21 cellular contexts compared by ENCODE assay signal in genomic region chr16:88377961-88378360, GRCh38. TPM values are rescaled to one million over a fixed set of nuclear protein-coding genes. Genes with fewer than 3 reads are reported as not detected.
"Had no signal": no experiment of that assay in that cellular context is flagged by ENCODE, and none has a peak within 500 bp of the region (broad histone marks: within the 10 kb centered on the region; RNA-seq: fewer than 3 reads in every experiment).

No MANE protein-coding gene starts in this region.

- H3K79me2 ChIP-seq: hepatocyte had no signal

- H3K27ac ChIP-seq: hepatocyte, prostate gland, thyroid gland, uterus, VCaP had no signal

- H3K9me3 ChIP-seq: gastroesophageal sphincter, prostate gland, thyroid gland, uterus had no signal

- H3K4me2 ChIP-seq: hepatocyte had no signal

- H3K4me3 ChIP-seq: dorsolateral prefrontal cortex, gastroesophageal sphincter, hepatocyte, lung, prostate gland, thyroid gland, uterus had no signal

- H3K27ac Mint-ChIP-seq: activated naive CD4-positive, alpha-beta T cell treated with anti-CD3 and anti-CD28 coated beads for 36 hours; activated naive CD8-positive, alpha-beta T cell treated with anti-CD3 and anti-CD28 coated beads, Interleukin-2, amount 50 U/mL, for 24 hours; activated T-helper 17 cell treated with anti-CD3 and anti-CD28 coated beads, Interleukin-2, amount 50 U/mL, for 72 hours; endodermal cell; naive B cell; stimulated activated memory B cell treated with anti-CD40 and anti-IgM and Interleukin-4, amounts not matched to agents 10 μg/mL and 1 μg/mL and 100 μg/mL, for 72 hours had no signal

- FAIRE-seq: astrocyte, bronchial epithelial cell, keratinocyte had no signal

- H3K4me3 Mint-ChIP-seq: activated naive CD4-positive, alpha-beta T cell treated with anti-CD3 and anti-CD28 coated beads for 36 hours; activated naive CD8-positive, alpha-beta T cell treated with anti-CD3 and anti-CD28 coated beads, Interleukin-2, amount 50 U/mL, for 24 hours; activated T-helper 17 cell treated with anti-CD3 and anti-CD28 coated beads, Interleukin-2, amount 50 U/mL, for 72 hours; endodermal cell; stimulated activated memory B cell treated with anti-CD40 and anti-IgM and Interleukin-4, amounts not matched to agents 10 μg/mL and 1 μg/mL and 100 μg/mL, for 72 hours had no signal

- H3K4me1 ChIP-seq: prostate gland, thyroid gland, uterus had no signal

- H3K27me3 ChIP-seq: thyroid gland, uterus had no signal

- DNase-seq: activated CD4-positive, alpha-beta T cell treated with anti-CD3 and anti-CD28 coated beads for 1 hour; activated CD4-positive, alpha-beta T cell treated with anti-CD3 and anti-CD28 coated beads, Interleukin-2, amount 50 U/mL, for 4 hours; activated naive CD4-positive, alpha-beta T cell treated with anti-CD3 and anti-CD28 coated beads for 36 hours; activated naive CD8-positive, alpha-beta T cell treated with anti-CD3 and anti-CD28 coated beads, Interleukin-2, amount 50 U/mL, for 24 hours; endodermal cell; erythroblast; midbrain; naive B cell; thyroid gland; uterus had no signal

- H3K36me3 Mint-ChIP-seq: naive B cell; stimulated activated memory B cell treated with anti-CD40 and anti-IgM and Interleukin-4, amounts not matched to agents 10 μg/mL and 1 μg/mL and 100 μg/mL, for 72 hours had no signal

- H3K4me1 Mint-ChIP-seq: activated T-helper 17 cell treated with anti-CD3 and anti-CD28 coated beads, Interleukin-2, amount 50 U/mL, for 72 hours; stimulated activated memory B cell treated with anti-CD40 and anti-IgM and Interleukin-4, amounts not matched to agents 10 μg/mL and 1 μg/mL and 100 μg/mL, for 72 hours had no signal

- H2AFZ ChIP-seq: hepatocyte had no signal

- H3K36me3 ChIP-seq: gastroesophageal sphincter, prostate gland, thyroid gland, uterus had no signal

- ATAC-seq: activated naive CD8-positive, alpha-beta T cell treated with anti-CD3 and anti-CD28 coated beads, Interleukin-2, amount 50 U/mL, for 24 hours; activated T-helper 17 cell treated with anti-CD3 and anti-CD28 coated beads, Interleukin-2, amount 50 U/mL, for 72 hours; gastroesophageal sphincter had no signal

- H3K9me3 Mint-ChIP-seq: activated naive CD4-positive, alpha-beta T cell treated with anti-CD3 and anti-CD28 coated beads for 36 hours; activated naive CD8-positive, alpha-beta T cell treated with anti-CD3 and anti-CD28 coated beads, Interleukin-2, amount 50 U/mL, for 24 hours; activated T-helper 17 cell treated with anti-CD3 and anti-CD28 coated beads, Interleukin-2, amount 50 U/mL, for 72 hours; endodermal cell; stimulated activated memory B cell treated with anti-CD40 and anti-IgM and Interleukin-4, amounts not matched to agents 10 μg/mL and 1 μg/mL and 100 μg/mL, for 72 hours had no signal

RNA-seq across cellular contexts. Expression of gene ZNF469, which starts 4.8 kb away (rescaled TPM):
- polyA plus RNA-seq: keratinocyte had no signal
